In genomic region chr10:22228943-22229755, GRCh38 we compare ENCODE assay signal across 1 cellular context.
TF ChIP-seq lines count a peak whose summit lies in the region.

No MANE protein-coding gene starts in this region.

TF ChIP-seq in HEK293, 187 proteins besides CTCF, POLR2A, EP300 and RAD21 (continued from another document and continues in another):
- TF ChIP-seq, protein P1, sequence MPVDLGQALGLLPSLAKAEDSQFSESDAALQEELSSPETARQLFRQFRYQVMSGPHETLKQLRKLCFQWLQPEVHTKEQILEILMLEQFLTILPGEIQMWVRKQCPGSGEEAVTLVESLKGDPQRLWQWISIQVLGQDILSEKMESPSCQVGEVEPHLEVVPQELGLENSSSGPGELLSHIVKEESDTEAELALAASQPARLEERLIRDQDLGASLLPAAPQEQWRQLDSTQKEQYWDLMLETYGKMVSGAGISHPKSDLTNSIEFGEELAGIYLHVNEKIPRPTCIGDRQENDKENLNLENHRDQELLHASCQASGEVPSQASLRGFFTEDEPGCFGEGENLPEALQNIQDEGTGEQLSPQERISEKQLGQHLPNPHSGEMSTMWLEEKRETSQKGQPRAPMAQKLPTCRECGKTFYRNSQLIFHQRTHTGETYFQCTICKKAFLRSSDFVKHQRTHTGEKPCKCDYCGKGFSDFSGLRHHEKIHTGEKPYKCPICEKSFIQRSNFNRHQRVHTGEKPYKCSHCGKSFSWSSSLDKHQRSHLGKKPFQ (tag by site-specific recombination; IDR thresholded peaks at IDR 0.05), result peak; percentile 32; the same call in 1 of the 2 replicates
- peak; percentile 73; the same call in 1 of the 2 replicates for TF ChIP-seq GFI1B (tag by site-specific recombination; IDR thresholded peaks at IDR 0.05)
- TF ChIP-seq ZNF23 (tag by site-specific recombination; IDR thresholded peaks at IDR 0.05; ENCODE audit: borderline replicate concordance), result no peak
- TF ChIP-seq ZNF274 (IDR thresholded peaks at IDR 0.05; ENCODE audit: low read length), result no peak
- TF ChIP-seq ZNF274 (tag by site-specific recombination; IDR thresholded peaks at IDR 0.05; ENCODE audit: borderline replicate concordance), result no peak
- TF ChIP-seq SCRT1 (tag by site-specific recombination; IDR thresholded peaks at IDR 0.05; ENCODE audit: borderline replicate concordance), result no peak
- no peak for TF ChIP-seq ZNF585B (tag by site-specific recombination; IDR thresholded peaks at IDR 0.05)
- TF ChIP-seq, protein P2, sequence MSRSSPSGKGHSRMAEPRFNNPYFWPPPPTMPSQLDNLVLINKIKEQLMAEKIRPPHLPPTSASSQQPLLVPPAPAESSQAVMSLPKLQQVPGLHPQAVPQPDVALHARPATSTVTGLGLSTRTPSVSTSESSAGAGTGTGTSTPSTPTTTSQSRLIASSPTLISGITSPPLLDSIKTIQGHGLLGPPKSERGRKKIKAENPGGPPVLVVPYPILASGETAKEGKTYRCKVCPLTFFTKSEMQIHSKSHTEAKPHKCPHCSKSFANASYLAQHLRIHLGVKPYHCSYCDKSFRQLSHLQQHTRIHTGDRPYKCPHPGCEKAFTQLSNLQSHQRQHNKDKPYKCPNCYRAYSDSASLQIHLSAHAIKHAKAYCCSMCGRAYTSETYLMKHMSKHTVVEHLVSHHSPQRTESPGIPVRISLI (tag by site-specific recombination; IDR thresholded peaks at IDR 0.05), result 0 out of 2 replicates have a peak, but pooled peaks have one; percentile 62
- 0 out of 2 replicates have a peak, but pooled peaks have one; percentile 23 for TF ChIP-seq ZNF354C (tag by site-specific recombination; IDR thresholded peaks at IDR 0.05; ENCODE audit: borderline replicate concordance, low read depth)
- TF ChIP-seq ZNF416 (tag by site-specific recombination; IDR thresholded peaks at IDR 0.05), result no peak
- TF ChIP-seq ZBTB1 (tag by site-specific recombination; IDR thresholded peaks at IDR 0.05), result peak; percentile 75; the same call in 1 of the 2 replicates
- no peak; the same call in 1 of the 2 replicates for TF ChIP-seq ZNF701 (tag by site-specific recombination; IDR thresholded peaks at IDR 0.05)
- peak; percentile 92 for TF ChIP-seq BCL11B (tag by site-specific recombination; IDR thresholded peaks at IDR 0.05; ENCODE audit: low read depth)
- TF ChIP-seq ZSCAN23 (tag by site-specific recombination; IDR thresholded peaks at IDR 0.05), result peak; percentile 89; the same call in 1 of the 2 replicates
- TF ChIP-seq ZNF791 (tag by site-specific recombination; IDR thresholded peaks at IDR 0.05), result no peak
- peak; percentile 92 for TF ChIP-seq KLF17 (tag by site-specific recombination; IDR thresholded peaks at IDR 0.05)
- TF ChIP-seq ZNF184 (tag by site-specific recombination; IDR thresholded peaks at IDR 0.05), result peak; percentile 88
- TF ChIP-seq OVOL3 (tag by site-specific recombination; IDR thresholded peaks at IDR 0.05), result peak; percentile 42
- TF ChIP-seq, protein P3, sequence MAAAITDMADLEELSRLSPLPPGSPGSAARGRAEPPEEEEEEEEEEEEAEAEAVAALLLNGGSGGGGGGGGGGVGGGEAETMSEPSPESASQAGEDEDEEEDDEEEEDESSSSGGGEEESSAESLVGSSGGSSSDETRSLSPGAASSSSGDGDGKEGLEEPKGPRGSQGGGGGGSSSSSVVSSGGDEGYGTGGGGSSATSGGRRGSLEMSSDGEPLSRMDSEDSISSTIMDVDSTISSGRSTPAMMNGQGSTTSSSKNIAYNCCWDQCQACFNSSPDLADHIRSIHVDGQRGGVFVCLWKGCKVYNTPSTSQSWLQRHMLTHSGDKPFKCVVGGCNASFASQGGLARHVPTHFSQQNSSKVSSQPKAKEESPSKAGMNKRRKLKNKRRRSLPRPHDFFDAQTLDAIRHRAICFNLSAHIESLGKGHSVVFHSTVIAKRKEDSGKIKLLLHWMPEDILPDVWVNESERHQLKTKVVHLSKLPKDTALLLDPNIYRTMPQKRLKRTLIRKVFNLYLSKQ (tag by site-specific recombination; IDR thresholded peaks at IDR 0.05; ENCODE audit: borderline replicate concordance), result 0 out of 2 replicates have a peak, but pooled peaks have one; percentile 42
- TF ChIP-seq ZNF707 (tag by site-specific recombination; IDR thresholded peaks at IDR 0.05), result no peak
- no peak for TF ChIP-seq PRDM2 (tag by site-specific recombination; IDR thresholded peaks at IDR 0.05; ENCODE audit: borderline replicate concordance)
- peak; percentile 85; the same call in 1 of the 2 replicates for TF ChIP-seq ZFP69B (tag by site-specific recombination; IDR thresholded peaks at IDR 0.05)
- no peak for TF ChIP-seq ZNF837 (tag by site-specific recombination; IDR thresholded peaks at IDR 0.05)
- TF ChIP-seq, protein P4, sequence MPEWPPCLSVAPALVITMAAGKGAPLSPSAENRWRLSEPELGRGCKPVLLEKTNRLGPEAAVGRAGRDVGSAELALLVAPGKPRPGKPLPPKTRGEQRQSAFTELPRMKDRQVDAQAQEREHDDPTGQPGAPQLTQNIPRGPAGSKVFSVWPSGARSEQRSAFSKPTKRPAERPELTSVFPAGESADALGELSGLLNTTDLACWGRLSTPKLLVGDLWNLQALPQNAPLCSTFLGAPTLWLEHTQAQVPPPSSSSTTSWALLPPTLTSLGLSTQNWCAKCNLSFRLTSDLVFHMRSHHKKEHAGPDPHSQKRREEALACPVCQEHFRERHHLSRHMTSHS (tag by site-specific recombination; IDR thresholded peaks at IDR 0.05), result no peak
- no peak for TF ChIP-seq MEIS1 (CRISPR knock-in tag; IDR thresholded peaks at IDR 0.05; ENCODE audit: borderline replicate concordance)
- TF ChIP-seq KLF7 (tag by site-specific recombination; IDR thresholded peaks at IDR 0.05; ENCODE audit: borderline replicate concordance), result peak; percentile 46; the same call in 1 of the 2 replicates
- peak; percentile 79 for TF ChIP-seq ZBTB8A (tag by site-specific recombination; IDR thresholded peaks at IDR 0.05)
- TF ChIP-seq, protein P5, sequence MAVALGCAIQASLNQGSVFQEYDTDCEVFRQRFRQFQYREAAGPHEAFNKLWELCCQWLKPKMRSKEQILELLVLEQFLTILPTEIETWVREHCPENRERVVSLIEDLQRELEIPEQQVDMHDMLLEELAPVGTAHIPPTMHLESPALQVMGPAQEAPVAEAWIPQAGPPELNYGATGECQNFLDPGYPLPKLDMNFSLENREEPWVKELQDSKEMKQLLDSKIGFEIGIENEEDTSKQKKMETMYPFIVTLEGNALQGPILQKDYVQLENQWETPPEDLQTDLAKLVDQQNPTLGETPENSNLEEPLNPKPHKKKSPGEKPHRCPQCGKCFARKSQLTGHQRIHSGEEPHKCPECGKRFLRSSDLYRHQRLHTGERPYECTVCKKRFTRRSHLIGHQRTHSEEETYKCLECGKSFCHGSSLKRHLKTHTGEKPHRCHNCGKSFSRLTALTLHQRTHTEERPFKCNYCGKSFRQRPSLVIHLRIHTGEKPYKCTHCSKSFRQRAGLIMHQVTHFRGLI (tag by site-specific recombination; IDR thresholded peaks at IDR 0.05), result peak; percentile 69
- TF ChIP-seq, protein P6, sequence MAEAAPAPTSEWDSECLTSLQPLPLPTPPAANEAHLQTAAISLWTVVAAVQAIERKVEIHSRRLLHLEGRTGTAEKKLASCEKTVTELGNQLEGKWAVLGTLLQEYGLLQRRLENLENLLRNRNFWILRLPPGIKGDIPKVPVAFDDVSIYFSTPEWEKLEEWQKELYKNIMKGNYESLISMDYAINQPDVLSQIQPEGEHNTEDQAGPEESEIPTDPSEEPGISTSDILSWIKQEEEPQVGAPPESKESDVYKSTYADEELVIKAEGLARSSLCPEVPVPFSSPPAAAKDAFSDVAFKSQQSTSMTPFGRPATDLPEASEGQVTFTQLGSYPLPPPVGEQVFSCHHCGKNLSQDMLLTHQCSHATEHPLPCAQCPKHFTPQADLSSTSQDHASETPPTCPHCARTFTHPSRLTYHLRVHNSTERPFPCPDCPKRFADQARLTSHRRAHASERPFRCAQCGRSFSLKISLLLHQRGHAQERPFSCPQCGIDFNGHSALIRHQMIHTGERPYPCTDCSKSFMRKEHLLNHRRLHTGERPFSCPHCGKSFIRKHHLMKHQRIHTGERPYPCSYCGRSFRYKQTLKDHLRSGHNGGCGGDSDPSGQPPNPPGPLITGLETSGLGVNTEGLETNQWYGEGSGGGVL (tag by site-specific recombination; IDR thresholded peaks at IDR 0.05), result peak; percentile 22; the same call in 1 of the 2 replicates
- peak; percentile 78; the same call in 1 of the 2 replicates for TF ChIP-seq PRDM1 (tag by site-specific recombination; IDR thresholded peaks at IDR 0.05)
- TF ChIP-seq ZNF391 (tag by site-specific recombination; IDR thresholded peaks at IDR 0.05; ENCODE audit: borderline replicate concordance, low read depth), result peak; percentile 99
- no peak for TF ChIP-seq ZNF248 (tag by site-specific recombination; IDR thresholded peaks at IDR 0.05)
- TF ChIP-seq ZNF121 (tag by site-specific recombination; IDR thresholded peaks at IDR 0.05), result no peak
- peak; percentile 85 for TF ChIP-seq MZF1 (tag by site-specific recombination; IDR thresholded peaks at IDR 0.05; ENCODE audit: borderline replicate concordance)
- TF ChIP-seq ZNF366 (tag by site-specific recombination; conservative IDR thresholded peaks at IDR 0.05), result peak; percentile 49; the same call in 1 of the 2 replicates
- TF ChIP-seq ZNF623 (tag by site-specific recombination; IDR thresholded peaks at IDR 0.05), result peak; percentile 31
- TF ChIP-seq ZNF169 (tag by site-specific recombination; IDR thresholded peaks at IDR 0.05), result no peak
- peak; percentile 97 for TF ChIP-seq ZNF639 (tag by site-specific recombination; IDR thresholded peaks at IDR 0.05)
- no peak for TF ChIP-seq ZNF621 (tag by site-specific recombination; IDR thresholded peaks at IDR 0.05)
- TF ChIP-seq ZFP41 (tag by site-specific recombination; IDR thresholded peaks at IDR 0.05; ENCODE audit: borderline replicate concordance), result peak; percentile 93; the same call in 1 of the 2 replicates
- TF ChIP-seq ZNF138 (tag by site-specific recombination; IDR thresholded peaks at IDR 0.05; ENCODE audit: borderline replicate concordance), result no peak
- TF ChIP-seq REPIN1 (tag by site-specific recombination; IDR thresholded peaks at IDR 0.05; ENCODE audit: low read depth), result peak; percentile 89
- TF ChIP-seq ZNF549 (tag by site-specific recombination; IDR thresholded peaks at IDR 0.05), result 0 out of 2 replicates have a peak, but pooled peaks have one; percentile 7
- TF ChIP-seq GLI2 (tag by site-specific recombination; IDR thresholded peaks at IDR 0.05; ENCODE audit: borderline replicate concordance, low read depth), result no peak
- peak; percentile 69 for TF ChIP-seq GLIS2 (tag by site-specific recombination; IDR thresholded peaks at IDR 0.05)
- TF ChIP-seq ZNF239 (tag by site-specific recombination; IDR thresholded peaks at IDR 0.05), result no peak
- no peak for TF ChIP-seq MYNN (tag by site-specific recombination; IDR thresholded peaks at IDR 0.05; ENCODE audit: borderline replicate concordance)
